ENCODE assay signal across 9 cellular contexts in the genomic region with DNA sequence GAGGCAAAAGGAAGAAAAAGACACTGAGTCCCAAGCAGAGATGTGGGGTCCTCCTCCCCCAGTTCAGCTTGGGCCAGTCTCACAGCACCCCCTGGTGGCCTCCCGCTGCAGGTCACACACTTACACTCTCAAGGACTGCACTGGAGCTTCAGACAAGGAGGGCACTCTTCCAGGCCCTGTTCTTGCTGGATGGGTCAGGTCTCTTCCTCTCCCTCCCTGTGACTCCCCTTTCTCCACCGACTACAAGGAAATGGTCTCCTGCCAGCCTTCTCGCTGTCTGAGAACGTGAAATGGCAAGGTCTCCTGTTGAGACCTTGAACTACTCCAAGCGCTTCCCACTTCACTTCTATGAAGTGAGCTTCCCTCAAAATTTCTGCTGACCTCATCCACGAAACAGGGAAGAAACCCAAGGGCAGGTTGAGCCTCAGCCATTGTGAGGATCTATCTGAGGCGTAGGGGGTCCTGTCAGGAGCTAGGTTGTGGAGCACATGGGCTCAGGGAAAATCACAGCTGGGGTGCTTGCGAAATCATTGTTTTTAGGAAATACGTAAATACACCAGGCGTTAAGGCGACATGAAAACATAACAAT. TPM values are rescaled to one million over a fixed set of nuclear protein-coding genes. Genes with fewer than 3 reads are reported as not detected.
DNase-seq lines count a peak whose midpoint lies in the region; ATAC-seq and TF ChIP-seq lines count a peak whose summit lies in the region.
"Had no signal": no experiment of that assay in that cellular context is flagged by ENCODE, and none has a peak within 500 bp of the region (broad histone marks: within the 10 kb centered on the region; RNA-seq: fewer than 3 reads in every experiment).

No MANE protein-coding gene starts in this region.

- no peak overlapping the region for H3K4me3 Mint-ChIP-seq in central memory CD8-positive, alpha-beta T cell

- H3K27ac ChIP-seq in left lung = no peak overlapping the region
- H3K27ac ChIP-seq: epithelial cell of prostate had no signal

- TF ChIP-seq CTCF in GM12865 (IDR thresholded peaks at IDR 0.05; ENCODE audit: insufficient read depth, low read depth, low read length, missing control alignments) (peak; percentile 94), left lung (IDR thresholded peaks at IDR 0.05) (peak; percentile 67 to 77)

- no peaks in the 10 kb centered on the region for H3K4me1 ChIP-seq in left lung

- no peaks in the 10 kb centered on the region for H3K36me3 ChIP-seq in left lung

- peaks cover 6% of the 10 kb centered on the region for H3K4me1 Mint-ChIP-seq in central memory CD8-positive, alpha-beta T cell

- no peak overlapping the region for H3K27ac Mint-ChIP-seq in central memory CD8-positive, alpha-beta T cell (ENCODE audit: low read depth)

- no peaks in the 10 kb centered on the region for H3K27me3 Mint-ChIP-seq in central memory CD8-positive, alpha-beta T cell

- H3K36me3 Mint-ChIP-seq in central memory CD8-positive, alpha-beta T cell (ENCODE audit: insufficient read depth) = peaks cover 4% of the 10 kb centered on the region

- peaks cover 0 to 2% of the 10 kb centered on the region in 2 donors for H3K9me3 ChIP-seq in left lung

- H3K9me3 Mint-ChIP-seq in central memory CD8-positive, alpha-beta T cell = no peaks in the 10 kb centered on the region

- DNase-seq in GM12865 (ENCODE audit: low read depth) (peak; percentile 74), NCI-H146 treated with DMSO at 0.1 percent for 48 hours (lab: John Stamatoyannopoulos, UW; ENCODE audit: unreplicated experiment) (peak; percentile 8), left lung (no peak), DMS153 treated with DMSO at 0.1 percent for 48 hours (lab: John Stamatoyannopoulos, UW; ENCODE audit: unreplicated experiment) (no peak), OCI-M2 (lab: John Stamatoyannopoulos, UW; ENCODE audit: unreplicated experiment) (no peak)
- peak; percentile 16 for DNase-seq in activated CD4-positive, CD25-positive, alpha-beta regulatory T cell treated with anti-CD3 and anti-CD28 coated beads, Interleukin-2, amount 50 U/mL, for 16 hours (ENCODE audit: low read depth, low spot score)
- peak; percentile 28 to 38 for DNase-seq in central memory CD8-positive, alpha-beta T cell (ENCODE audit: low spot score in 2 of 2)
- peak; percentile 33 to 58 for DNase-seq in stimulated activated CD4-positive, alpha-beta T cell treated with anti-CD3 and anti-CD28 coated beads, Interleukin-4, amount 100 ng/mL, for 4 hours

- ATAC-seq in central memory CD8-positive, alpha-beta T cell (replicated peaks; ENCODE audit: extremely low read depth, poor library complexity, severe bottlenecking) = no peak
- ATAC-seq in left lung = peak; percentile 92

- no peaks in the 10 kb centered on the region for H3K27me3 ChIP-seq in left lung

- H3K4me3 ChIP-seq in GM12865 (ENCODE audit: low read depth, low read length) = no peak overlapping the region
- H3K4me3 ChIP-seq in left lung = no peak overlapping the region

- intact Hi-C loops in left lung (cut with DNase I) = no loop called here

RNA-seq across cellular contexts. Expression of gene IGLL1, which starts 11.2 kb away (rescaled TPM):
- not detected for total RNA-seq in left lung

RNA-seq across cellular contexts. Expression of gene DRICH1, which starts 40.8 kb away (rescaled TPM):
- under 1 TPM; 0.70 to 0.99 TPM for total RNA-seq in left lung

Comparison
In these comparisons a context has a peak if more than half of its experiments do, and no peak if none do; other contexts are left out.
1. DNase-seq: peak in GM12865 (single experiment), NCI-H146 treated with DMSO at 0.1 percent for 48 hours (single experiment), activated CD4-positive, CD25-positive, alpha-beta regulatory T cell treated with anti-CD3 and anti-CD28 coated beads, Interleukin-2, amount 50 U/mL, for 16 hours (single experiment), central memory CD8-positive, alpha-beta T cell (2 of 2) and stimulated activated CD4-positive, alpha-beta T cell treated with anti-CD3 and anti-CD28 coated beads, Interleukin-4, amount 100 ng/mL, for 4 hours (2 of 2); none in left lung (0 of 2), DMS153 treated with DMSO at 0.1 percent for 48 hours (single experiment) and OCI-M2 (single experiment).